Comparison of ENCODE assay signal across 1 cellular context in the genomic region with DNA sequence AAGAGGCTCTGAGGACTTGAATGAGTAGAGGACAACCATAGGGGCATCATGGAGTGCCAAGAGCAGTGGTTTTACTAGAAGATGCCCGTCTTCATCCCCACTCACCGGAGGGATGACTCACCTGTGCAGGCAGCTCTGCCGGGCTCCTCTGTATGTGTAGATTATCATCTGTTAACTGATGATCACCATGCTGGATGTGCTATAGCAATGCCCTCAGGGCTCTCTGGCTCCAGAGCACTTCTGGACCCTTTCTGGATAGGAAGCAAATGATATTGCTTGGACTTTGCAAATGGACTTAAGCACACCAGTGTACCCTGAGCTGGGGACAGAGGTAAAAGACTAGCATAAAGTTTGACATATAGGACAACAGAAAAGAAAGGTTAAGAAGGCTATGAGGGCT.
A peak's percentile ranks its signal among the peaks of the same experiment; 100 is the strongest.
TF ChIP-seq lines count a peak whose summit lies in the region.

No MANE protein-coding gene starts in this region.

TF ChIP-seq in HCT116, 20 proteins besides CTCF, POLR2A, EP300 and RAD21:
- TF ChIP-seq CEBPB (IDR thresholded peaks at IDR 0.05; ENCODE audit: low read depth) (no peak), SRF (IDR thresholded peaks at IDR 0.05; ENCODE audit: low read depth) (no peak), SP1 (IDR thresholded peaks at IDR 0.05; ENCODE audit: low read depth) (peak; percentile 6), JUND (IDR thresholded peaks at IDR 0.05) (peak; percentile 66), EZH2 (IDR thresholded peaks at IDR 0.05) (no peak), ELF1 (IDR thresholded peaks at IDR 0.05; ENCODE audit: borderline replicate concordance, low read depth) (no peak), POLR2AphosphoS5 (IDR thresholded peaks at IDR 0.05; ENCODE audit: low read depth, low read length) (no peak), SIN3A (IDR thresholded peaks at IDR 0.05; ENCODE audit: low read depth) (no peak), CBX3 (IDR thresholded peaks at IDR 0.05; ENCODE audit: low read depth) (0 out of 2 replicates have a peak, but pooled peaks have one; percentile 62), YY1 (IDR thresholded peaks at IDR 0.05; ENCODE audit: extremely low read depth, insufficient replicate concordance, low read depth, low read length) (no peak), ZNF274 (IDR thresholded peaks at IDR 0.05; ENCODE audit: low read depth, low read length) (no peak), FOSL1 (IDR thresholded peaks at IDR 0.05; ENCODE audit: low read depth) (peak; percentile 70), ZFX (IDR thresholded peaks at IDR 0.05) (no peak), EGR1 (IDR thresholded peaks at IDR 0.05; ENCODE audit: low read depth) (no peak), EZH2phosphoT487 (IDR thresholded peaks at IDR 0.05; ENCODE audit: borderline replicate concordance) (no peak), TCF7L2 (IDR thresholded peaks at IDR 0.05; ENCODE audit: borderline replicate concordance, extremely low read depth, insufficient read depth, insufficient read length) (no peak), ATF3 (IDR thresholded peaks at IDR 0.05) (no peak)
- TF ChIP-seq, protein P1, sequence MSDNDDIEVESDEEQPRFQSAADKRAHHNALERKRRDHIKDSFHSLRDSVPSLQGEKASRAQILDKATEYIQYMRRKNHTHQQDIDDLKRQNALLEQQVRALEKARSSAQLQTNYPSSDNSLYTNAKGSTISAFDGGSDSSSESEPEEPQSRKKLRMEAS (IDR thresholded peaks at IDR 0.05) = no peak
- TF ChIP-seq, protein P2, sequence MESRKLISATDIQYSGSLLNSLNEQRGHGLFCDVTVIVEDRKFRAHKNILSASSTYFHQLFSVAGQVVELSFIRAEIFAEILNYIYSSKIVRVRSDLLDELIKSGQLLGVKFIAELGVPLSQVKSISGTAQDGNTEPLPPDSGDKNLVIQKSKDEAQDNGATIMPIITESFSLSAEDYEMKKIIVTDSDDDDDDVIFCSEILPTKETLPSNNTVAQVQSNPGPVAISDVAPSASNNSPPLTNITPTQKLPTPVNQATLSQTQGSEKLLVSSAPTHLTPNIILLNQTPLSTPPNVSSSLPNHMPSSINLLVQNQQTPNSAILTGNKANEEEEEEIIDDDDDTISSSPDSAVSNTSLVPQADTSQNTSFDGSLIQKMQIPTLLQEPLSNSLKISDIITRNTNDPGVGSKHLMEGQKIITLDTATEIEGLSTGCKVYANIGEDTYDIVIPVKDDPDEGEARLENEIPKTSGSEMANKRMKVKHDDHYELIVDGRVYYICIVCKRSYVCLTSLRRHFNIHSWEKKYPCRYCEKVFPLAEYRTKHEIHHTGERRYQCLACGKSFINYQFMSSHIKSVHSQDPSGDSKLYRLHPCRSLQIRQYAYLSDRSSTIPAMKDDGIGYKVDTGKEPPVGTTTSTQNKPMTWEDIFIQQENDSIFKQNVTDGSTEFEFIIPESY (IDR thresholded peaks at IDR 0.05; ENCODE audit: extremely low read depth, insufficient replicate concordance, low read length) = no peak
- TF ChIP-seq, protein P3, sequence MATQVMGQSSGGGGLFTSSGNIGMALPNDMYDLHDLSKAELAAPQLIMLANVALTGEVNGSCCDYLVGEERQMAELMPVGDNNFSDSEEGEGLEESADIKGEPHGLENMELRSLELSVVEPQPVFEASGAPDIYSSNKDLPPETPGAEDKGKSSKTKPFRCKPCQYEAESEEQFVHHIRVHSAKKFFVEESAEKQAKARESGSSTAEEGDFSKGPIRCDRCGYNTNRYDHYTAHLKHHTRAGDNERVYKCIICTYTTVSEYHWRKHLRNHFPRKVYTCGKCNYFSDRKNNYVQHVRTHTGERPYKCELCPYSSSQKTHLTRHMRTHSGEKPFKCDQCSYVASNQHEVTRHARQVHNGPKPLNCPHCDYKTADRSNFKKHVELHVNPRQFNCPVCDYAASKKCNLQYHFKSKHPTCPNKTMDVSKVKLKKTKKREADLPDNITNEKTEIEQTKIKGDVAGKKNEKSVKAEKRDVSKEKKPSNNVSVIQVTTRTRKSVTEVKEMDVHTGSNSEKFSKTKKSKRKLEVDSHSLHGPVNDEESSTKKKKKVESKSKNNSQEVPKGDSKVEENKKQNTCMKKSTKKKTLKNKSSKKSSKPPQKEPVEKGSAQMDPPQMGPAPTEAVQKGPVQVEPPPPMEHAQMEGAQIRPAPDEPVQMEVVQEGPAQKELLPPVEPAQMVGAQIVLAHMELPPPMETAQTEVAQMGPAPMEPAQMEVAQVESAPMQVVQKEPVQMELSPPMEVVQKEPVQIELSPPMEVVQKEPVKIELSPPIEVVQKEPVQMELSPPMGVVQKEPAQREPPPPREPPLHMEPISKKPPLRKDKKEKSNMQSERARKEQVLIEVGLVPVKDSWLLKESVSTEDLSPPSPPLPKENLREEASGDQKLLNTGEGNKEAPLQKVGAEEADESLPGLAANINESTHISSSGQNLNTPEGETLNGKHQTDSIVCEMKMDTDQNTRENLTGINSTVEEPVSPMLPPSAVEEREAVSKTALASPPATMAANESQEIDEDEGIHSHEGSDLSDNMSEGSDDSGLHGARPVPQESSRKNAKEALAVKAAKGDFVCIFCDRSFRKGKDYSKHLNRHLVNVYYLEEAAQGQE (IDR thresholded peaks at IDR 0.05; ENCODE audit: low read depth) = no peak
